Comparison of ENCODE assay signal across 16 cellular contexts in genomic region chr1:220843481-220844011, GRCh38. TPM values are rescaled to one million over a fixed set of nuclear protein-coding genes. Genes with fewer than 3 reads are reported as not detected.
A peak's percentile ranks its signal among the peaks of the same experiment; 100 is the strongest.
DNase-seq lines count a peak whose midpoint lies in the region; ATAC-seq, FAIRE-seq and TF ChIP-seq lines count a peak whose summit lies in the region.
"Had no signal": no experiment of that assay in that cellular context is flagged by ENCODE, and none has a peak within 500 bp of the region (broad histone marks: within the 10 kb centered on the region; RNA-seq: fewer than 3 reads in every experiment).

No MANE protein-coding gene starts in this region.

- in situ Hi-C loops in HepG2 (cut with HindIII; ENCODE audit: extremely low pct_ligation_motif_present, low pct_unique_long_range_greater_than_20kb), result no loop called here

- ATAC-seq in HepG2, result no peak
- no peak for ATAC-seq in pancreas
- ATAC-seq in CD8-positive, alpha-beta T cell, result no peak
- ATAC-seq in activated CD4-positive, alpha-beta T cell treated with anti-CD3 and anti-CD28 coated beads for 36 hours, result no peak
- ATAC-seq: A549, Panc1 had no signal

- H3K36me3 Mint-ChIP-seq in glutamatergic neuron (ENCODE audit: unreplicated experiment), result no peaks in the 10 kb centered on the region
- no peaks in the 10 kb centered on the region for H3K36me3 Mint-ChIP-seq in CD8-positive, alpha-beta T cell
- no peaks in the 10 kb centered on the region for H3K36me3 Mint-ChIP-seq in activated CD4-positive, alpha-beta T cell treated with anti-CD3 and anti-CD28 coated beads for 36 hours (ENCODE audit: low read depth)

- no peaks in the 10 kb centered on the region for H3K9me3 Mint-ChIP-seq in glutamatergic neuron (ENCODE audit: unreplicated experiment)
- no peaks in the 10 kb centered on the region for H3K9me3 Mint-ChIP-seq in CD8-positive, alpha-beta T cell
- H3K9me3 Mint-ChIP-seq in activated CD4-positive, alpha-beta T cell treated with anti-CD3 and anti-CD28 coated beads for 36 hours (ENCODE audit: low read depth), result no peaks in the 10 kb centered on the region
- H3K9me3 Mint-ChIP-seq: activated CD4-positive, alpha-beta memory T cell treated with anti-CD3 and anti-CD28 coated beads, Interleukin-2, amount 10 ng/mL, durations not matched to agents 7 days and 5 days; activated naive CD4-positive, alpha-beta T cell treated with anti-CD3 and anti-CD28 coated beads for 36 hours had no signal

- H3K27me3 ChIP-seq in liver (ENCODE audit: control insufficient read depth in 4 of 4, insufficient read depth in 4 of 4, low read length in 3 of 4) (no peaks in the 10 kb centered on the region), HepG2 (ENCODE audit: control insufficient read depth in 1 of 2, insufficient read depth in 2 of 2, low read length in 2 of 2) (no peaks in the 10 kb centered on the region), pancreas (no peaks in the 10 kb centered on the region)
- H3K27me3 ChIP-seq in CD8-positive, alpha-beta T cell (ENCODE audit: insufficient read depth, low read length), result no peaks in the 10 kb centered on the region

- no peaks in the 10 kb centered on the region for H3K79me2 ChIP-seq in HepG2 (ENCODE audit: insufficient read depth, low read length)

- TF ChIP-seq EP300 in HepG2 (IDR thresholded peaks at IDR 0.05; ENCODE audit: low read depth in 2 of 2, low read length in 2 of 2), result no peak
- no peak for TF ChIP-seq EP300 in HepG2 (CRISPR knock-in tag; IDR thresholded peaks at IDR 0.05; ENCODE audit: borderline replicate concordance)

- H4K20me1 ChIP-seq in HepG2 (ENCODE audit: insufficient read depth, low read length), result no peaks in the 10 kb centered on the region

- H3K9me3 ChIP-seq in liver (ENCODE audit: control insufficient read depth in 4 of 4, low read length in 3 of 4) (no peaks in the 10 kb centered on the region), HepG2 (ENCODE audit: low read length) (no peaks in the 10 kb centered on the region), pancreas (no peaks in the 10 kb centered on the region)
- H3K9me3 ChIP-seq in CD8-positive, alpha-beta T cell (ENCODE audit: low read length), result no peaks in the 10 kb centered on the region
- H3K9me3 ChIP-seq: A549 had no signal

- peaks cover 0 to 2% (median 0%) of the 10 kb centered on the region in 4 donors for H3K4me1 ChIP-seq in liver (ENCODE audit: control insufficient read depth in 4 of 4, insufficient read depth in 4 of 4, low read length in 3 of 4)
- no peaks in the 10 kb centered on the region for H3K4me1 ChIP-seq in HepG2 (ENCODE audit: insufficient read depth, low read length)
- no peaks in the 10 kb centered on the region for H3K4me1 ChIP-seq in pancreas
- no peaks in the 10 kb centered on the region for H3K4me1 ChIP-seq in CD8-positive, alpha-beta T cell (ENCODE audit: insufficient read depth, low read length)
- H3K4me1 ChIP-seq: A549 had no signal

- BruUV-seq in HepG2 (replicated peaks; lab: Mats Ljungman, UMichigan), result no TSS peak

- TF ChIP-seq CTCF in liver (IDR thresholded peaks at IDR 0.05; ENCODE audit: low read depth, low read length, missing input control) (no peak), HepG2 (CRISPR knock-in tag; IDR thresholded peaks at IDR 0.05) (no peak), glutamatergic neuron (IDR thresholded peaks at IDR 0.05; ENCODE audit: partially characterized antibody, unreplicated experiment) (no peak), pancreas (IDR thresholded peaks at IDR 0.05) (no peak)
- no peak for TF ChIP-seq CTCF in CD8-positive, alpha-beta T cell (IDR thresholded peaks at IDR 0.05)

- peak overlapping the region; percentile 9 for H3K27ac Mint-ChIP-seq in glutamatergic neuron (ENCODE audit: unreplicated experiment)
- no peak overlapping the region for H3K27ac Mint-ChIP-seq in CD8-positive, alpha-beta T cell
- no peak overlapping the region for H3K27ac Mint-ChIP-seq in activated CD4-positive, alpha-beta T cell treated with anti-CD3 and anti-CD28 coated beads for 36 hours
- H3K27ac Mint-ChIP-seq: activated CD4-positive, alpha-beta memory T cell treated with anti-CD3 and anti-CD28 coated beads, Interleukin-2, amount 10 ng/mL, durations not matched to agents 7 days and 5 days; activated naive CD4-positive, alpha-beta T cell treated with anti-CD3 and anti-CD28 coated beads for 36 hours had no signal

- H3K27me3 Mint-ChIP-seq in glutamatergic neuron (ENCODE audit: unreplicated experiment), result peaks cover 1% of the 10 kb centered on the region
- peaks cover 6% of the 10 kb centered on the region for H3K27me3 Mint-ChIP-seq in CD8-positive, alpha-beta T cell (ENCODE audit: low read depth)
- peaks cover 5% of the 10 kb centered on the region for H3K27me3 Mint-ChIP-seq in activated CD4-positive, alpha-beta T cell treated with anti-CD3 and anti-CD28 coated beads for 36 hours
- H3K27me3 Mint-ChIP-seq: activated CD4-positive, alpha-beta memory T cell treated with anti-CD3 and anti-CD28 coated beads, Interleukin-2, amount 10 ng/mL, durations not matched to agents 7 days and 5 days had no signal

- no peak for DNase-seq in HepG2 (ENCODE audit: low spot score)
- DNase-seq in glutamatergic neuron, result no peak
- DNase-seq in pancreas, result no peak
- no peak for DNase-seq in CD8-positive, alpha-beta T cell
- DNase-seq in T-helper 1 cell, result no peak
- no peak for DNase-seq in activated CD4-positive, alpha-beta T cell treated with anti-CD3 and anti-CD28 coated beads for 36 hours
- no peak for DNase-seq in stimulated activated CD4-positive, alpha-beta T cell treated with anti-CD3 and anti-CD28 coated beads, Interleukin-2, amount 100 ng/mL, for 24 hours
- DNase-seq: activated CD4-positive, alpha-beta memory T cell treated with anti-CD3 and anti-CD28 coated beads, Interleukin-2, amount 10 ng/mL, durations not matched to agents 7 days and 5 days; activated naive CD4-positive, alpha-beta T cell treated with anti-CD3 and anti-CD28 coated beads for 36 hours; Calu3; head of caudate nucleus; mesendoderm had no signal

- H3K9ac ChIP-seq in liver (ENCODE audit: low read depth in 1 of 2, low read length in 2 of 2) (no peak overlapping the region), HepG2 (ENCODE audit: insufficient read depth, low read depth, low read length) (no peak overlapping the region)

- H3K27ac ChIP-seq in liver (ENCODE audit: low read depth in 1 of 2, low read length in 2 of 2), result no peak overlapping the region
- no peak overlapping the region for H3K27ac ChIP-seq in HepG2 (ENCODE audit: extremely low read length, insufficient read depth, low read length)
- H3K27ac ChIP-seq in pancreas, result no peak overlapping the region
- no peak overlapping the region for H3K27ac ChIP-seq in CD8-positive, alpha-beta T cell (ENCODE audit: low read depth, low read length)
- H3K27ac ChIP-seq: A549, coronary artery had no signal

- CTCF ChIA-PET in HepG2 (lab: Yijun Ruan, JAX; ENCODE audit: low intra/inter-chr PET ratio, low total read pairs), result no interaction called here
- CTCF ChIA-PET in CD8-positive, alpha-beta T cell (lab: Charles Lee), result no interaction called here
- CTCF ChIA-PET in activated CD4-positive, alpha-beta T cell treated with anti-CD3 and anti-CD28 coated beads for 36 hours (lab: Charles Lee), result no interaction called here

- H3K4me3 ChIP-seq in liver (ENCODE audit: low read depth in 1 of 3, low read length in 3 of 3) (no peak overlapping the region), HepG2 (replicated peaks in 1 of 3; ENCODE audit: insufficient read depth in 1 of 3, low read depth in 2 of 3, low read length in 3 of 3) (no peak overlapping the region), pancreas (no peak overlapping the region)
- H3K4me3 ChIP-seq in CD8-positive, alpha-beta T cell (ENCODE audit: low read depth, low read length), result no peak overlapping the region
- H3K4me3 ChIP-seq: A549, coronary artery had no signal

- no peak overlapping the region for H3K4me2 ChIP-seq in HepG2 (ENCODE audit: low read depth, low read length)
- H3K4me2 ChIP-seq: A549 had no signal

- peaks cover 9% of the 10 kb centered on the region for H3K4me1 Mint-ChIP-seq in glutamatergic neuron (ENCODE audit: low read depth, unreplicated experiment)
- H3K4me1 Mint-ChIP-seq in CD8-positive, alpha-beta T cell (ENCODE audit: low read depth), result no peaks in the 10 kb centered on the region
- H3K4me1 Mint-ChIP-seq in activated CD4-positive, alpha-beta T cell treated with anti-CD3 and anti-CD28 coated beads for 36 hours, result no peaks in the 10 kb centered on the region
- H3K4me1 Mint-ChIP-seq: activated CD4-positive, alpha-beta memory T cell treated with anti-CD3 and anti-CD28 coated beads, Interleukin-2, amount 10 ng/mL, durations not matched to agents 7 days and 5 days had no signal

- H3K36me3 ChIP-seq in liver (ENCODE audit: control insufficient read depth in 4 of 4, insufficient read depth in 3 of 4, low read depth in 1 of 4, low read length in 3 of 4) (no peaks in the 10 kb centered on the region), HepG2 (replicated peaks in 1 of 2; ENCODE audit: control insufficient read depth in 1 of 2, insufficient read depth in 2 of 2, low read length in 2 of 2) (no peaks in the 10 kb centered on the region), pancreas (no peaks in the 10 kb centered on the region)
- H3K36me3 ChIP-seq in CD8-positive, alpha-beta T cell (ENCODE audit: insufficient read depth, low read length), result no peaks in the 10 kb centered on the region

- FAIRE-seq in HepG2 (lab: Jason Lieb, UNC), result no peak
- peak; percentile 92 for FAIRE-seq in pancreas (lab: Jason Lieb, UNC)
- FAIRE-seq: A549 had no signal

- 74% methylated on average over 6 of the region's 6 CpGs for WGBS in liver
- 64% methylated on average over 6 of the region's 6 CpGs for WGBS in HepG2 (ENCODE audit: low lambda C conversion rate)
- WGBS in pancreas, 2 donors, result 27% methylated on average over 6 of the region's 6 CpGs

- no peak overlapping the region for H2AFZ ChIP-seq in HepG2 (ENCODE audit: low read length)

- POLR2A ChIA-PET in HepG2 (lab: Yijun Ruan, JAX), result no interaction called here
- POLR2A ChIA-PET in CD8-positive, alpha-beta T cell (lab: Charles Lee), result no interaction called here
- POLR2A ChIA-PET in activated CD4-positive, alpha-beta T cell treated with anti-CD3 and anti-CD28 coated beads for 36 hours (lab: Charles Lee), result no interaction called here

- TF ChIP-seq POLR2A in HepG2 (IDR thresholded peaks at IDR 0.05; ENCODE audit: insufficient read depth in 1 of 2, low read depth in 2 of 2, low read length in 2 of 2), result no peak

- intact Hi-C loops in HepG2 (cut with micrococcal nuclease; ENCODE audit: unreplicated experiment), result no loop called here
- intact Hi-C loops in pancreas (cut with DNase I), result no loop called here
- intact Hi-C loops in CD8-positive, alpha-beta T cell (cut with DNase I, micrococcal nuclease), result no loop called here
- intact Hi-C loops in activated CD4-positive, alpha-beta T cell treated with anti-CD3 and anti-CD28 coated beads for 36 hours (cut with DNase I, micrococcal nuclease), result no loop called here

- no peak overlapping the region for H3K4me3 Mint-ChIP-seq in glutamatergic neuron (ENCODE audit: unreplicated experiment)
- no peak overlapping the region for H3K4me3 Mint-ChIP-seq in CD8-positive, alpha-beta T cell
- H3K4me3 Mint-ChIP-seq in activated CD4-positive, alpha-beta T cell treated with anti-CD3 and anti-CD28 coated beads for 36 hours, result no peak overlapping the region
- H3K4me3 Mint-ChIP-seq: activated CD4-positive, alpha-beta memory T cell treated with anti-CD3 and anti-CD28 coated beads, Interleukin-2, amount 10 ng/mL, durations not matched to agents 7 days and 5 days; activated naive CD4-positive, alpha-beta T cell treated with anti-CD3 and anti-CD28 coated beads for 36 hours had no signal

- no peak for TF ChIP-seq RAD21 in liver (IDR thresholded peaks at IDR 0.05)
- no peak for TF ChIP-seq RAD21 in HepG2 (CRISPR knock-in tag; IDR thresholded peaks at IDR 0.05)

RNA-seq across cellular contexts. Expression of gene HLX, which starts 35.7 kb away (rescaled TPM):
- total RNA-seq in liver, result 1 to 10 TPM; 3.0 to 6.6 TPM
- 1 to 10 TPM; 5.6 to 8.3 TPM for polyA plus RNA-seq in liver
- 0.06 and 0.35 TPM in 2 replicates for total RNA-seq in HepG2 (2016; rRNA removed; fragmentation: Illumina TruSeq; extraction: Trizol)
- total RNA-seq in HepG2 (2016; cell fraction: cytosol; rRNA removed; fragmentation: Illumina TruSeq; extraction: Trizol; ENCODE audit: low read depth), result 0.18 and 0.20 TPM in 2 replicates
- total RNA-seq in HepG2 (2016; cell fraction: insoluble cytoplasmic fraction; rRNA removed; fragmentation: Illumina TruSeq; extraction: Trizol), result 0.40 and 0.54 TPM in 2 replicates
- total RNA-seq in HepG2 (2016; cell fraction: membrane; rRNA removed; fragmentation: Illumina TruSeq; extraction: Trizol), result 0.31 and 0.40 TPM in 2 replicates
- 0.78 and 1.2 TPM in 2 replicates for total RNA-seq in HepG2 (2016; cell fraction: nucleus; rRNA removed; fragmentation: Illumina TruSeq; extraction: Trizol)
- 0.20 and 0.30 TPM in 2 replicates for polyA plus RNA-seq in HepG2 (2011; rRNA removed)
- 0.04 and 0.28 TPM in 2 replicates for polyA plus RNA-seq in HepG2 (2011; cell fraction: cytosol; rRNA removed)
- 0.66 and 0.69 TPM in 2 replicates for polyA plus RNA-seq in HepG2 (2011; cell fraction: nucleus; rRNA removed)
- 0.16 and 0.17 TPM in 2 replicates for polyA plus RNA-seq in HepG2 (2012)
- polyA plus RNA-seq in HepG2 (2016; cell fraction: cytosol; fragmentation: Illumina TruSeq; extraction: Trizol; ENCODE audit: low read depth), result 0.43 and 0.58 TPM in 2 replicates
- polyA plus RNA-seq in HepG2 (2016; cell fraction: insoluble cytoplasmic fraction; fragmentation: Illumina TruSeq; extraction: Trizol; ENCODE audit: low read depth), result 0.22 and 0.24 TPM in 2 replicates
- polyA plus RNA-seq in HepG2 (2016; cell fraction: membrane; fragmentation: Illumina TruSeq; extraction: Trizol; ENCODE audit: low read depth), result 0.40 TPM in 2 replicates
- 3.1 and 4.9 TPM in 2 replicates for polyA plus RNA-seq in HepG2 (2016; cell fraction: nucleus; fragmentation: Illumina TruSeq; extraction: Trizol; ENCODE audit: insufficient read depth, low read depth)
- 0.08 and 1.8 TPM in 2 replicates for polyA minus RNA-seq in HepG2 (2011; rRNA and poly(A)+ RNA removed; ENCODE audit: low replicate concordance)
- not detected in 2 replicates for polyA minus RNA-seq in HepG2 (2011; cell fraction: cytosol; rRNA and poly(A)+ RNA removed)
- polyA minus RNA-seq in HepG2 (2011; cell fraction: nucleus; rRNA and poly(A)+ RNA removed), result 0.25 and 0.90 TPM in 2 replicates
- total RNA-seq in glutamatergic neuron (ENCODE audit: unreplicated experiment), result 0.56 TPM
- 1 to 10 TPM in 4 of 6 donors, under 1 TPM in 2; 0.74 to 3.8 (median 1.9) TPM for total RNA-seq in pancreas
- polyA plus RNA-seq in pancreas, result 1 to 10 TPM; 3.0 to 5.9 TPM
- total RNA-seq in CD8-positive, alpha-beta T cell, result not detected
- total RNA-seq in activated CD4-positive, alpha-beta T cell treated with anti-CD3 and anti-CD28 coated beads for 36 hours, result under 1 TPM; 0.23 to 0.25 TPM

RNA-seq across cellular contexts. Expression of gene MTARC1, which starts 56.8 kb away (rescaled TPM):
- total RNA-seq in liver, result 10 to 100 TPM; 14.9 to 28.2 TPM
- 10 to 100 TPM in 1 of 2 donors, 1 to 10 TPM in 1; 9.8 to 71.3 TPM for polyA plus RNA-seq in liver
- 64.2 and 106 TPM in 2 replicates for total RNA-seq in HepG2 (2016; rRNA removed; fragmentation: Illumina TruSeq; extraction: Trizol)
- total RNA-seq in HepG2 (2016; cell fraction: cytosol; rRNA removed; fragmentation: Illumina TruSeq; extraction: Trizol; ENCODE audit: low read depth), result 38.0 and 39.6 TPM in 2 replicates
- 66.5 and 107 TPM in 2 replicates for total RNA-seq in HepG2 (2016; cell fraction: insoluble cytoplasmic fraction; rRNA removed; fragmentation: Illumina TruSeq; extraction: Trizol)
- total RNA-seq in HepG2 (2016; cell fraction: membrane; rRNA removed; fragmentation: Illumina TruSeq; extraction: Trizol), result 79.2 and 83.1 TPM in 2 replicates
- total RNA-seq in HepG2 (2016; cell fraction: nucleus; rRNA removed; fragmentation: Illumina TruSeq; extraction: Trizol), result 83.0 and 88.1 TPM in 2 replicates
- polyA plus RNA-seq in HepG2 (2011; rRNA removed), result 14.5 and 19.4 TPM in 2 replicates
- 12.9 and 14.1 TPM in 2 replicates for polyA plus RNA-seq in HepG2 (2011; cell fraction: cytosol; rRNA removed)
- 13.7 and 15.3 TPM in 2 replicates for polyA plus RNA-seq in HepG2 (2011; cell fraction: nucleus; rRNA removed)
- polyA plus RNA-seq in HepG2 (2012), result 25.7 and 31.2 TPM in 2 replicates
- polyA plus RNA-seq in HepG2 (2016; cell fraction: cytosol; fragmentation: Illumina TruSeq; extraction: Trizol; ENCODE audit: low read depth), result 34.9 and 40.2 TPM in 2 replicates
- polyA plus RNA-seq in HepG2 (2016; cell fraction: insoluble cytoplasmic fraction; fragmentation: Illumina TruSeq; extraction: Trizol; ENCODE audit: low read depth), result 65.6 and 68.7 TPM in 2 replicates
- 63.9 and 64.4 TPM in 2 replicates for polyA plus RNA-seq in HepG2 (2016; cell fraction: membrane; fragmentation: Illumina TruSeq; extraction: Trizol; ENCODE audit: low read depth)
- 147 and 150 TPM in 2 replicates for polyA plus RNA-seq in HepG2 (2016; cell fraction: nucleus; fragmentation: Illumina TruSeq; extraction: Trizol; ENCODE audit: insufficient read depth, low read depth)
- polyA minus RNA-seq in HepG2 (2011; rRNA and poly(A)+ RNA removed; ENCODE audit: low replicate concordance), result 11.9 and 104 TPM in 2 replicates
- 11.5 and 17.2 TPM in 2 replicates for polyA minus RNA-seq in HepG2 (2011; cell fraction: cytosol; rRNA and poly(A)+ RNA removed)
- polyA minus RNA-seq in HepG2 (2011; cell fraction: nucleus; rRNA and poly(A)+ RNA removed), result 12.9 and 14.5 TPM in 2 replicates
- 22.0 TPM for total RNA-seq in glutamatergic neuron (ENCODE audit: unreplicated experiment)
- total RNA-seq in pancreas, result 10 to 100 TPM in 1 of 6 donors, 1 to 10 TPM in 5; 2.5 to 10.8 (median 7.4) TPM
- 1 to 10 TPM; 6.0 to 7.1 TPM for polyA plus RNA-seq in pancreas
- not detected for total RNA-seq in CD8-positive, alpha-beta T cell
- not detected for total RNA-seq in activated CD4-positive, alpha-beta T cell treated with anti-CD3 and anti-CD28 coated beads for 36 hours
- total RNA-seq: activated CD4-positive, alpha-beta memory T cell treated with anti-CD3 and anti-CD28 coated beads, Interleukin-2, amount 10 ng/mL, durations not matched to agents 7 days and 5 days; activated naive CD4-positive, alpha-beta T cell treated with anti-CD3 and anti-CD28 coated beads for 36 hours had no signal
